ENCODE assay signal across 10 cellular contexts in genomic region chr11:76339217-76339616, GRCh38. TPM values are rescaled to one million over a fixed set of nuclear protein-coding genes. Genes with fewer than 3 reads are reported as not detected.
A peak's percentile ranks its signal among the peaks of the same experiment; 100 is the strongest.
DNase-seq lines count a peak whose midpoint lies in the region; TF ChIP-seq lines count a peak whose summit lies in the region.
"Had no signal": no experiment of that assay in that cellular context is flagged by ENCODE, and none has a peak within 500 bp of the region (broad histone marks: within the 10 kb centered on the region; RNA-seq: fewer than 3 reads in every experiment).

No MANE protein-coding gene starts in this region.

- no peak for DNase-seq in activated naive CD8-positive, alpha-beta T cell treated with anti-CD3 and anti-CD28 coated beads for 36 hours
- DNase-seq in choroid plexus epithelial cell (ENCODE audit: low read depth) (peak; percentile 32), mesenteric fat pad (ENCODE audit: low spot score) (peak; percentile 76), GM10266 (ENCODE audit: extremely low spot score) (no peak), NCI-H82 (lab: John Stamatoyannopoulos, UW) (no peak), immature natural killer cell (no peak)
- DNase-seq in activated CD8-positive, alpha-beta memory T cell treated with anti-CD3 and anti-CD28 coated beads for 24 hours: no peak
- DNase-seq: effector CD4-positive, alpha-beta T cell had no signal

- no peak overlapping the region for H3K4me3 ChIP-seq in choroid plexus epithelial cell (ENCODE audit: low read depth, low read length)

- TF ChIP-seq CTCF in choroid plexus epithelial cell (conservative IDR thresholded peaks at IDR 0.05; ENCODE audit: low read depth, low read length) (no peak), GM10266 (IDR thresholded peaks at IDR 0.05; ENCODE audit: control insufficient read depth, insufficient read depth, low read depth, missing control alignments) (no peak)

- H3K4me1 Mint-ChIP-seq in activated naive CD8-positive, alpha-beta T cell (ENCODE audit: low read depth): peaks cover 9% of the 10 kb centered on the region
- peaks cover 6% of the 10 kb centered on the region for H3K4me1 Mint-ChIP-seq in activated naive CD8-positive, alpha-beta T cell treated with anti-CD3 and anti-CD28 coated beads for 36 hours
- H3K4me1 Mint-ChIP-seq in immature natural killer cell: peaks cover 0 to 2% of the 10 kb centered on the region in 2 donors
- H3K4me1 Mint-ChIP-seq: mesothelial cell of epicardium had no signal

- no peaks in the 10 kb centered on the region for H3K9me3 Mint-ChIP-seq in activated naive CD8-positive, alpha-beta T cell (ENCODE audit: low read depth)
- peaks cover 12% of the 10 kb centered on the region for H3K9me3 Mint-ChIP-seq in activated naive CD8-positive, alpha-beta T cell treated with anti-CD3 and anti-CD28 coated beads for 36 hours
- peaks cover 0 to 2% (median 0%) of the 10 kb centered on the region in 6 donors for H3K9me3 Mint-ChIP-seq in immature natural killer cell

- H3K4me3 Mint-ChIP-seq in activated naive CD8-positive, alpha-beta T cell: no peak overlapping the region
- no peak overlapping the region for H3K4me3 Mint-ChIP-seq in activated naive CD8-positive, alpha-beta T cell treated with anti-CD3 and anti-CD28 coated beads for 36 hours
- H3K4me3 Mint-ChIP-seq in immature natural killer cell: no peak overlapping the region
- H3K4me3 Mint-ChIP-seq: mesothelial cell of epicardium had no signal

- H3K27me3 Mint-ChIP-seq in activated naive CD8-positive, alpha-beta T cell: no peaks in the 10 kb centered on the region
- H3K27me3 Mint-ChIP-seq in activated naive CD8-positive, alpha-beta T cell treated with anti-CD3 and anti-CD28 coated beads for 36 hours: peaks cover 5% of the 10 kb centered on the region
- H3K27me3 Mint-ChIP-seq in immature natural killer cell (ENCODE audit: low read depth in 3 of 3): peaks cover under 1 to 7% (median 5%) of the 10 kb centered on the region in 3 donors

- H3K27ac Mint-ChIP-seq in activated naive CD8-positive, alpha-beta T cell: peak overlapping the region; percentile 17
- no peak overlapping the region for H3K27ac Mint-ChIP-seq in activated naive CD8-positive, alpha-beta T cell treated with anti-CD3 and anti-CD28 coated beads for 36 hours
- no peak overlapping the region for H3K27ac Mint-ChIP-seq in immature natural killer cell
- H3K27ac Mint-ChIP-seq: mesothelial cell of epicardium had no signal

- no peaks in the 10 kb centered on the region for H3K36me3 Mint-ChIP-seq in activated naive CD8-positive, alpha-beta T cell
- no peaks in the 10 kb centered on the region for H3K36me3 Mint-ChIP-seq in activated naive CD8-positive, alpha-beta T cell treated with anti-CD3 and anti-CD28 coated beads for 36 hours
- H3K36me3 Mint-ChIP-seq in immature natural killer cell: no peaks in the 10 kb centered on the region

RNA-seq across cellular contexts. Expression of gene THAP12, which starts 41.7 kb away (rescaled TPM):
- 10 to 100 TPM; 68.3 to 74.7 TPM for total RNA-seq in activated naive CD8-positive, alpha-beta T cell treated with anti-CD3 and anti-CD28 coated beads for 36 hours
- total RNA-seq in mesenteric fat pad: 34.7 TPM
- 10 to 100 TPM; 55.5 to 68.1 (median 58.6) TPM for polyA plus RNA-seq in immature natural killer cell

RNA-seq across cellular contexts. Expression of gene GVQW3, which starts 41.9 kb away (rescaled TPM):
- total RNA-seq in activated naive CD8-positive, alpha-beta T cell treated with anti-CD3 and anti-CD28 coated beads for 36 hours: 1 to 10 TPM; 1.8 to 2.0 TPM
- 1.1 TPM for total RNA-seq in mesenteric fat pad
- polyA plus RNA-seq in immature natural killer cell: 1 to 10 TPM in 2 of 3 donors, under 1 TPM in 1; 0.13 to 1.3 (median 1.0) TPM

Comparison
In these comparisons a context has a peak if more than half of its experiments do, and no peak if none do; other contexts are left out.
1. DNase-seq: peak in choroid plexus epithelial cell (single experiment) and mesenteric fat pad (single experiment); none in activated naive CD8-positive, alpha-beta T cell treated with anti-CD3 and anti-CD28 coated beads for 36 hours (single experiment), GM10266 (single experiment), NCI-H82 (single experiment), activated CD8-positive, alpha-beta memory T cell treated with anti-CD3 and anti-CD28 coated beads for 24 hours (single experiment) and immature natural killer cell (0 of 3).